18 cellular contexts compared by ENCODE assay signal in the genomic region with DNA sequence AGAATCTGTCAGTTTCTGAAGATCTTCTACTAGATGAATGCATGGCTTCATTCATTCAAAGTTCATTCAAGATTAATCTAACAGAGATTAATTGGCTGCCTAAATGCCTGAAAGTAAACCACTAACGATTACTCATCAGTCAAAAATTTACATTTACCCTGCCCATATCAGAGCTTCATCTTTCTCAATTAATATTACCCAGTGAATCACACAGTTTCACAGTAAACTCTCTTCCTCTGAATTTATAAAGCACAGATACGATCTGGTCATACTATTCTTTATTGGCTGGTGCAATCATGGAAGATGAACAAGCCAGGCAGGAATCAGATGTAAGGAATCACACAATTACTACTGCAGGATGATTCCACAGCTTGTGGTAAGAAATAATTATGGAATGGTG.
A peak's percentile ranks its signal among the peaks of the same experiment; 100 is the strongest.
DNase-seq lines count a peak whose midpoint lies in the region; ATAC-seq and TF ChIP-seq lines count a peak whose summit lies in the region.
"Had no signal": no experiment of that assay in that cellular context is flagged by ENCODE, and none has a peak within 500 bp of the region (broad histone marks: within the 10 kb centered on the region; RNA-seq: fewer than 3 reads in every experiment).

No MANE protein-coding gene starts in this region.

- H3K36me3 ChIP-seq in HAP-1 (replicated peaks): no peaks in the 10 kb centered on the region
- H3K36me3 ChIP-seq: upper lobe of right lung had no signal

- no peaks in the 10 kb centered on the region for H3K27me3 Mint-ChIP-seq in HFFc6 (ENCODE audit: insufficient read depth)
- H3K27me3 Mint-ChIP-seq: activated naive CD8-positive, alpha-beta T cell treated with anti-CD3 and anti-CD28 coated beads, Interleukin-2, amount 50 U/mL, for 24 hours; dendritic cell treated with granulocyte-macrophage colony-stimulating factor and Interleukin-4, amounts not matched to agents 40 ng/mL and 50 ng/mL, for 4 days; stimulated activated memory B cell treated with anti-CD40 and anti-IgM and Interleukin-4, amounts not matched to agents 10 μg/mL and 1 μg/mL and 100 μg/mL, for 72 hours had no signal

- H3K4me3 ChIP-seq in fibroblast of the aortic adventitia (ENCODE audit: low read depth, low read length): no peak overlapping the region
- H3K4me3 ChIP-seq in HAP-1: no peak overlapping the region
- H3K4me3 ChIP-seq: upper lobe of right lung had no signal

- TF ChIP-seq CTCF in HFFc6 (IDR thresholded peaks at IDR 0.05): no peak
- no peak for TF ChIP-seq CTCF in fibroblast of the aortic adventitia (IDR thresholded peaks at IDR 0.05; ENCODE audit: insufficient read depth, low read length)

- in situ Hi-C loops in HAP-1 (cut with MboI; ENCODE audit: low sequenced_read_pairs): no loop called here

- peaks cover 59% of the 10 kb centered on the region for H3K4me1 Mint-ChIP-seq in HFFc6 (ENCODE audit: low read depth)
- H3K4me1 Mint-ChIP-seq: activated naive CD8-positive, alpha-beta T cell treated with anti-CD3 and anti-CD28 coated beads, Interleukin-2, amount 50 U/mL, for 24 hours; stimulated activated memory B cell treated with anti-CD40 and anti-IgM and Interleukin-4, amounts not matched to agents 10 μg/mL and 1 μg/mL and 100 μg/mL, for 72 hours had no signal

- H3K4me1 ChIP-seq in HAP-1: no peaks in the 10 kb centered on the region
- H3K4me1 ChIP-seq: upper lobe of right lung had no signal

- no peaks in the 10 kb centered on the region for H3K9me3 ChIP-seq in HAP-1
- H3K9me3 ChIP-seq: upper lobe of right lung had no signal

- H3K36me3 Mint-ChIP-seq in HFFc6 (ENCODE audit: low read depth): peaks cover 15% of the 10 kb centered on the region
- H3K36me3 Mint-ChIP-seq: stimulated activated memory B cell treated with anti-CD40 and anti-IgM and Interleukin-4, amounts not matched to agents 10 μg/mL and 1 μg/mL and 100 μg/mL, for 72 hours had no signal

- ATAC-seq in HG02852 (IDR thresholded peaks at IDR 0.05; ENCODE audit: unreplicated experiment): no peak
- no peak for ATAC-seq in HG02885 (IDR thresholded peaks at IDR 0.05; ENCODE audit: poor library complexity, unreplicated experiment)
- ATAC-seq in GM19395 (IDR thresholded peaks at IDR 0.05; ENCODE audit: unreplicated experiment): no peak
- ATAC-seq: activated naive CD8-positive, alpha-beta T cell treated with anti-CD3 and anti-CD28 coated beads, Interleukin-2, amount 50 U/mL, for 24 hours; stimulated activated memory B cell treated with anti-CD40 and anti-IgM and Interleukin-4, amounts not matched to agents 10 μg/mL and 1 μg/mL and 100 μg/mL, for 72 hours had no signal

- peak; percentile 49 for DNase-seq in AG08395 (ENCODE audit: low spot score)
- peak; percentile 97 for DNase-seq in HFFc6
- peak; percentile 31 for DNase-seq in SW480 (ENCODE audit: low spot score)
- peak; percentile 65 for DNase-seq in fibroblast of the aortic adventitia (ENCODE audit: low read depth)
- no peak for DNase-seq in HAP-1 (ENCODE audit: low spot score in 2 of 2)
- DNase-seq: activated naive CD8-positive, alpha-beta T cell treated with anti-CD3 and anti-CD28 coated beads, Interleukin-2, amount 50 U/mL, for 24 hours; activated T-cell treated with anti-CD3 and anti-CD28 coated beads for 4 hours; AML-193; DMS79 treated with DMSO at 0.1 percent for 48 hours; NCI-H1930; NCI-H82; stimulated activated CD4-positive, alpha-beta T cell treated with anti-CD3 and anti-CD28 coated beads, Interleukin-4, amount 100 ng/mL, for 4 hours; upper lobe of right lung had no signal

- peak overlapping the region; percentile 94 for H3K27ac Mint-ChIP-seq in HFFc6
- H3K27ac Mint-ChIP-seq: activated naive CD8-positive, alpha-beta T cell treated with anti-CD3 and anti-CD28 coated beads, Interleukin-2, amount 50 U/mL, for 24 hours; dendritic cell treated with granulocyte-macrophage colony-stimulating factor and Interleukin-4, amounts not matched to agents 40 ng/mL and 50 ng/mL, for 4 days; stimulated activated memory B cell treated with anti-CD40 and anti-IgM and Interleukin-4, amounts not matched to agents 10 μg/mL and 1 μg/mL and 100 μg/mL, for 72 hours had no signal

- no peaks in the 10 kb centered on the region for H3K27me3 ChIP-seq in HAP-1 (ENCODE audit: low read depth)
- H3K27me3 ChIP-seq: upper lobe of right lung had no signal

- no peaks in the 10 kb centered on the region for H3K9me3 Mint-ChIP-seq in HFFc6
- H3K9me3 Mint-ChIP-seq: stimulated activated memory B cell treated with anti-CD40 and anti-IgM and Interleukin-4, amounts not matched to agents 10 μg/mL and 1 μg/mL and 100 μg/mL, for 72 hours had no signal

- H3K4me3 Mint-ChIP-seq in HFFc6: peak overlapping the region; percentile 83
- H3K4me3 Mint-ChIP-seq: activated naive CD8-positive, alpha-beta T cell treated with anti-CD3 and anti-CD28 coated beads, Interleukin-2, amount 50 U/mL, for 24 hours; dendritic cell treated with granulocyte-macrophage colony-stimulating factor and Interleukin-4, amounts not matched to agents 40 ng/mL and 50 ng/mL, for 4 days; stimulated activated memory B cell treated with anti-CD40 and anti-IgM and Interleukin-4, amounts not matched to agents 10 μg/mL and 1 μg/mL and 100 μg/mL, for 72 hours had no signal

Comparison
In these comparisons a context has a peak if more than half of its experiments do, and no peak if none do; other contexts are left out.
1. DNase-seq: peak in AG08395 (single experiment), HFFc6 (single experiment), SW480 (single experiment) and fibroblast of the aortic adventitia (single experiment); none in HAP-1 (0 of 2).